11 cellular contexts compared by ENCODE assay signal in the genomic region with DNA sequence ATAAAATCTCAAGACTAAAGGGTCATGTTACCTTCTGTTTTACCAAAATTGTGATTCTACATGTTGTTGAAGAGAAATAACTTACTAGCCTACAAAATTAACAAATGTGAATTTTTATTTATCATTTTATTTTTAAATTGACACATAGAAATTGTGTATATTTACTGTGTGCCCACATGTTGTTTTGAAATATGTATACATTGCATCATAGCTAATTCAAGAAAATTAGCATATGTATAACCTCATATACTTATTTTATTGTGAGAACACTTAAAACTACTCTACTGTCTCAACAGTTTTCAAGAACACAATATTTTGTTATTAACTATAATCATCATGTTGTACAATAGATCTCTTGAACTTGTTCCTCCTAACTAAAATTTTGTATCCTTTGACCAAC.
"Had no signal": no experiment of that assay in that cellular context is flagged by ENCODE, and none has a peak within 500 bp of the region (broad histone marks: within the 10 kb centered on the region; RNA-seq: fewer than 3 reads in every experiment).

No MANE protein-coding gene starts in this region.

- H3K36me3 ChIP-seq: HAP-1 had no signal

- H3K9ac ChIP-seq: GM23248 had no signal

- DNase-seq: GM23248, GOT3, H7, H9, HCEC 1CT, HFFc6 had no signal

- H3K4me2 ChIP-seq: GM23338 had no signal

- H3K27ac ChIP-seq: GM23248 had no signal

- H3K9me3 ChIP-seq: HAP-1 had no signal

- H3K4me1 ChIP-seq: HAP-1 had no signal

- H2AFZ ChIP-seq: GM23248, GM23338 had no signal

- ATAC-seq: GM23338, HCT116 had no signal

- FAIRE-seq: H1, H54 had no signal

- H3K4me3 ChIP-seq: GM23248, GM23338, HAP-1 had no signal
